In the genomic region with DNA sequence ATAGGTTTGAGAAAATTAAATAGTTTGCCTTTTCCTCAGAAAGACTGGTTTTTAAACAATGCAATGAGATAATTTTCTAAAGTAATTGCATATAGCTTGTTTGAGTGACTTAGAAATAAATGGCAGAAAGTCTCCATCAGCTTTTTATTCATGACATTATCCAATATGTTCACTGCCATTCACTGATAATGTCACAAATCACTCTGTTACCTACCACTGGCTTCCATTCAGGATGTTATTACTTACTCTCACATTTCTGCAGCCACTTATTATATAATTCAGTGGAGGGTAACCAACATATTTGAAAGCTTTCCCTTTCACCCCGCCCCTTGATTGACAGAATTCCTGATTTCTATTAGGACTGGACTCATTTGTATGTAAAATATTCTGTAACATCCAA, we compare ENCODE assay signal across 4 cellular contexts.
"Had no signal": no experiment of that assay in that cellular context is flagged by ENCODE, and none has a peak within 500 bp of the region (broad histone marks: within the 10 kb centered on the region; RNA-seq: fewer than 3 reads in every experiment).

No MANE protein-coding gene starts in this region.

- H3K27ac ChIP-seq: HL-60 had no signal

- DNase-seq: IMR-90, KBM-7 had no signal

- H3K4me3 ChIP-seq: K562 had no signal
